Comparison of ENCODE assay signal across 22 cellular contexts in the genomic region with DNA sequence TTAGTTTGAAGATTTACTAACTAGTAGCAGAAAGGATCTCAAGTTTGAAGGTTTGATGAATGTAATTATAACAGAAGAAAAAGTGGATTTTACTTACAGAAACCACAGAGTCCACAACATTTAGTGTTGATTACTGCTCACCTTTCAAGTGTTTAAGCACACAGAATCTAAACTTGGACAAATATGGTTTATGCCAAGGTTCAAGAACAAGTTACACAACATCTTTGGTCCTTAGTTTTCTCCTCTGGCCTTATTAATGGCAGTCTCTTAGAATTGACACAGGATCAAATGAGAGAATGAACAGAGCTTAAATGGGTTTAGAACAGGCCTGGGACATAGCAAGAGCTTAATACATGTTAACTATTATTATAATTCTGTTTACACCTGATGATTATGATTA.
"Had no signal": no experiment of that assay in that cellular context is flagged by ENCODE, and none has a peak within 500 bp of the region (broad histone marks: within the 10 kb centered on the region; RNA-seq: fewer than 3 reads in every experiment).

No MANE protein-coding gene starts in this region.

- ATAC-seq: K562, Right ventricle myocardium inferior had no signal

- H2AFZ ChIP-seq: PC-9 had no signal

- FAIRE-seq: K562 had no signal

- H3K36me3 ChIP-seq: Peyer's patch, SJSA1 had no signal

- H3K27me3 ChIP-seq: Peyer's patch, SJSA1 had no signal

- H3K4me1 ChIP-seq: Peyer's patch had no signal

- DNase-seq: Kasumi-1; MM.1S; NCI-H1092 treated with DMSO at 0.1 percent for 48 hours; NCI-H1436; NCI-H1694; NCI-H187 treated with DMSO at 0.1 percent for 48 hours; NCI-H2081; NCI-H2107; NCI-H2227 treated with DMSO at 0.1 percent for 48 hours; NCI-H524; NCI-H526 treated with DMSO at 0.1 percent for 48 hours; NCI-H748 treated with DMSO at 0.1 percent for 48 hours; NK-92 treated with Interleukin-12 subunit alpha and Interleukin-12 subunit beta, amount 100 ng/mL, for 24 hours; OCI-M1; PC-9; Peyer's patch; SHP77 treated with DMSO at 0.1 percent for 48 hours had no signal

- H3K4me3 ChIP-seq: K562, PC-9, Peyer's patch, SJSA1, SK-N-MC had no signal

- H3K4me2 ChIP-seq: KMS-11, PC-9 had no signal

- H3K9me3 ChIP-seq: Peyer's patch, SJSA1 had no signal

- H3K27ac ChIP-seq: KMS-11, PC-9, Peyer's patch, SJSA1, SK-N-MC had no signal

- H3K9ac ChIP-seq: KMS-11 had no signal
